In genomic region chr3:177862962-177863491, GRCh38 we compare ENCODE assay signal across 11 cellular contexts.
"Had no signal": no experiment of that assay in that cellular context is flagged by ENCODE, and none has a peak within 500 bp of the region (broad histone marks: within the 10 kb centered on the region; RNA-seq: fewer than 3 reads in every experiment).

No MANE protein-coding gene starts in this region.

- H2AFZ ChIP-seq: GM23248 had no signal

- H3K9ac ChIP-seq: GM23248 had no signal

- DNase-seq: GOT3, H7, HFFc6, KG1 had no signal

- H3K27ac ChIP-seq: GM23248, HL-60 had no signal

- H3K4me1 ChIP-seq: HAP-1 had no signal

- H3K9me3 ChIP-seq: HAP-1 had no signal

- H3K4me3 ChIP-seq: GM23248, HAP-1, K562 had no signal

- ATAC-seq: HCT116, HepG2, K562 had no signal

- H3K4me3 Mint-ChIP-seq: HFFc6, IgD-negative memory B cell had no signal

- H3K4me1 Mint-ChIP-seq: IgD-negative memory B cell had no signal

- H3K27ac Mint-ChIP-seq: HFFc6, IgD-negative memory B cell had no signal

- H3K36me3 ChIP-seq: HAP-1 had no signal
